Comparison of ENCODE assay signal across 1 cellular context in the genomic region with DNA sequence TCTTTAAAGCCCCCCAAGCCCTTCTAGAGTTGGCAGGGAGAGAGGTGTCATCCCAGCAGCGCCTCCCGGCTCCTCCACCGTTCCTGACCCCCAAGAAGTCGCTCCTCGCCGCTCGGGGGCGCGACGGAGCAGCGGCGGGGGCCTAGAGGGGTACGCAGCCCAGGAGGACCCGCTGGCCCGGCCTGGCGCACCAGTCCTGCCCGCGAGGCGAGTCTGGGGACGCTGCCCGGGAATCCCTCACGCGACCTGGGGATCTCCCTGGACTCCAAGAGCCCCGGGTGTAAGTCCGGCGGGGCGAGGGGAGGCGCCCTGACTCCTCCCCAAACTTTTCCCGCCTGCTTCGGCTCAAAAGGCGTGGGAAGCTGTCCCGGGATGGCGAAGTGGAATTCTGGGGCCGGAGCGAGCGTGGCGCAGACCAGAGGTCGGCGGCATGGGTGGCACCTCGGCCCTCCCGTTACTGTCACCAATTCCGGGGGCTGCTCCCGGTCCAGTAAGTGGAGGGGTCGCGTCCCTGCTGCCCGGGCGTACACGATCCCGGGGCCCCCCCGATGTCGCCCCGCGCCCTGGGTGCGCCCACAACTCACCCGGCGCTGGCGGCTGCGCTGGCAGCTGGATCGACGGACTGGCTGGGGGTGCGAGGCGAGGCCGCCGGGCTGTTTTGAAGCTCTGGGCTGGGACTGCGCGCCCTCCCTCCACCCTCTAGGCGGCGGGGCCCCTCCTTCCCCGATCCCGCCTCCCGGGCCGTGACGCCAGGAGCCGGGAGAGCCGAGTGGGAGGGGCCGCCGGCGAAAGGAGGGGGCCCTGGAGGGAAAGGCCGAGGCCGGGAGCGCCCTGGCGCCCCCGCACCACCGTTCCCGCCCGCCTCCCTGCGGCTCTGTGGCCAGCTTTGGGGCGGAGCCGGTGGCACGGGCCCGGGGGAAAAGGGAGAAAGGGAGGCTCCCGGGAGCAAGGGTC.
TF ChIP-seq lines count a peak whose summit lies in the region.

A gene with protein sequence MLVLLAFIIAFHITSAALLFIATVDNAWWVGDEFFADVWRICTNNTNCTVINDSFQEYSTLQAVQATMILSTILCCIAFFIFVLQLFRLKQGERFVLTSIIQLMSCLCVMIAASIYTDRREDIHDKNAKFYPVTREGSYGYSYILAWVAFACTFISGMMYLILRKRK (minus strand): TSS at position 634 of the 954 bp plus-strand sequence. CDS start 32,981 bp downstream, outside the sequence.

TF ChIP-seq in HepG2, 621 proteins besides CTCF, POLR2A, EP300 and RAD21 (continued from another document and continues in another):
- peak; percentile 80 for TF ChIP-seq ZNF317 (CRISPR knock-in tag; IDR thresholded peaks at IDR 0.05)
- no peak for TF ChIP-seq ZNF24 (IDR thresholded peaks at IDR 0.05)
- TF ChIP-seq ZNF484 (CRISPR knock-in tag; IDR thresholded peaks at IDR 0.05; ENCODE audit: borderline replicate concordance, low read depth), result 0 out of 2 replicates have a peak, but pooled peaks have one; percentile 57
- TF ChIP-seq, protein P1, sequence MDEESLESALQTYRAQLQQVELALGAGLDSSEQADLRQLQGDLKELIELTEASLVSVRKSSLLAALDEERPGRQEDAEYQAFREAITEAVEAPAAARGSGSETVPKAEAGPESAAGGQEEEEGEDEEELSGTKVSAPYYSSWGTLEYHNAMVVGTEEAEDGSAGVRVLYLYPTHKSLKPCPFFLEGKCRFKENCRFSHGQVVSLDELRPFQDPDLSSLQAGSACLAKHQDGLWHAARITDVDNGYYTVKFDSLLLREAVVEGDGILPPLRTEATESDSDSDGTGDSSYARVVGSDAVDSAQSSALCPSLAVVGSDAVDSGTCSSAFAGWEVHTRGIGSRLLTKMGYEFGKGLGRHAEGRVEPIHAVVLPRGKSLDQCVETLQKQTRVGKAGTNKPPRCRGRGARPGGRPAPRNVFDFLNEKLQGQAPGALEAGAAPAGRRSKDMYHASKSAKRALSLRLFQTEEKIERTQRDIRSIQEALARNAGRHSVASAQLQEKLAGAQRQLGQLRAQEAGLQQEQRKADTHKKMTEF (CRISPR knock-in tag; IDR thresholded peaks at IDR 0.05), result peak; percentile 98
- TF ChIP-seq, protein P2, sequence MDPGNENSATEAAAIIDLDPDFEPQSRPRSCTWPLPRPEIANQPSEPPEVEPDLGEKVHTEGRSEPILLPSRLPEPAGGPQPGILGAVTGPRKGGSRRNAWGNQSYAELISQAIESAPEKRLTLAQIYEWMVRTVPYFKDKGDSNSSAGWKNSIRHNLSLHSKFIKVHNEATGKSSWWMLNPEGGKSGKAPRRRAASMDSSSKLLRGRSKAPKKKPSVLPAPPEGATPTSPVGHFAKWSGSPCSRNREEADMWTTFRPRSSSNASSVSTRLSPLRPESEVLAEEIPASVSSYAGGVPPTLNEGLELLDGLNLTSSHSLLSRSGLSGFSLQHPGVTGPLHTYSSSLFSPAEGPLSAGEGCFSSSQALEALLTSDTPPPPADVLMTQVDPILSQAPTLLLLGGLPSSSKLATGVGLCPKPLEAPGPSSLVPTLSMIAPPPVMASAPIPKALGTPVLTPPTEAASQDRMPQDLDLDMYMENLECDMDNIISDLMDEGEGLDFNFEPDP (CRISPR knock-in tag; conservative IDR thresholded peaks at IDR 0.05), result peak; percentile 90
- peak; percentile 59 for TF ChIP-seq MIER2 (CRISPR knock-in tag; IDR thresholded peaks at IDR 0.05)
- TF ChIP-seq ZMYM3 (CRISPR knock-in tag; IDR thresholded peaks at IDR 0.05), result no peak
- TF ChIP-seq, protein P3, sequence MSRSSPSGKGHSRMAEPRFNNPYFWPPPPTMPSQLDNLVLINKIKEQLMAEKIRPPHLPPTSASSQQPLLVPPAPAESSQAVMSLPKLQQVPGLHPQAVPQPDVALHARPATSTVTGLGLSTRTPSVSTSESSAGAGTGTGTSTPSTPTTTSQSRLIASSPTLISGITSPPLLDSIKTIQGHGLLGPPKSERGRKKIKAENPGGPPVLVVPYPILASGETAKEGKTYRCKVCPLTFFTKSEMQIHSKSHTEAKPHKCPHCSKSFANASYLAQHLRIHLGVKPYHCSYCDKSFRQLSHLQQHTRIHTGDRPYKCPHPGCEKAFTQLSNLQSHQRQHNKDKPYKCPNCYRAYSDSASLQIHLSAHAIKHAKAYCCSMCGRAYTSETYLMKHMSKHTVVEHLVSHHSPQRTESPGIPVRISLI (CRISPR knock-in tag; IDR thresholded peaks at IDR 0.05; ENCODE audit: borderline replicate concordance), result peak; percentile 45; the same call in 1 of the 2 replicates
- TF ChIP-seq, protein P4, sequence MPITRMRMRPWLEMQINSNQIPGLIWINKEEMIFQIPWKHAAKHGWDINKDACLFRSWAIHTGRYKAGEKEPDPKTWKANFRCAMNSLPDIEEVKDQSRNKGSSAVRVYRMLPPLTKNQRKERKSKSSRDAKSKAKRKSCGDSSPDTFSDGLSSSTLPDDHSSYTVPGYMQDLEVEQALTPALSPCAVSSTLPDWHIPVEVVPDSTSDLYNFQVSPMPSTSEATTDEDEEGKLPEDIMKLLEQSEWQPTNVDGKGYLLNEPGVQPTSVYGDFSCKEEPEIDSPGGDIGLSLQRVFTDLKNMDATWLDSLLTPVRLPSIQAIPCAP (CRISPR knock-in tag; IDR thresholded peaks at IDR 0.05; ENCODE audit: low read depth), result no peak
- TF ChIP-seq SOX13 (IDR thresholded peaks at IDR 0.05), result no peak; the same call in 1 of the 2 replicates
- TF ChIP-seq SOX13 (CRISPR knock-in tag; conservative IDR thresholded peaks at IDR 0.05 in 1 of 2, IDR thresholded peaks at IDR 0.05 in 1 of 2), result peak in 1 of 2 experiments; percentile 60; a peak in 1 of 4 replicates
- TF ChIP-seq ZNF652 (CRISPR knock-in tag; IDR thresholded peaks at IDR 0.05; ENCODE audit: borderline replicate concordance, low read depth), result no peak
- TF ChIP-seq MAF1 (CRISPR knock-in tag; IDR thresholded peaks at IDR 0.05; ENCODE audit: borderline replicate concordance), result 0 out of 2 replicates have a peak, but pooled peaks have one; percentile 48
- TF ChIP-seq, protein P5, sequence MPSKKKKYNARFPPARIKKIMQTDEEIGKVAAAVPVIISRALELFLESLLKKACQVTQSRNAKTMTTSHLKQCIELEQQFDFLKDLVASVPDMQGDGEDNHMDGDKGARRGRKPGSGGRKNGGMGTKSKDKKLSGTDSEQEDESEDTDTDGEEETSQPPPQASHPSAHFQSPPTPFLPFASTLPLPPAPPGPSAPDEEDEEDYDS (CRISPR knock-in tag; IDR thresholded peaks at IDR 0.05), result peak; percentile 91
- TF ChIP-seq, protein P6, sequence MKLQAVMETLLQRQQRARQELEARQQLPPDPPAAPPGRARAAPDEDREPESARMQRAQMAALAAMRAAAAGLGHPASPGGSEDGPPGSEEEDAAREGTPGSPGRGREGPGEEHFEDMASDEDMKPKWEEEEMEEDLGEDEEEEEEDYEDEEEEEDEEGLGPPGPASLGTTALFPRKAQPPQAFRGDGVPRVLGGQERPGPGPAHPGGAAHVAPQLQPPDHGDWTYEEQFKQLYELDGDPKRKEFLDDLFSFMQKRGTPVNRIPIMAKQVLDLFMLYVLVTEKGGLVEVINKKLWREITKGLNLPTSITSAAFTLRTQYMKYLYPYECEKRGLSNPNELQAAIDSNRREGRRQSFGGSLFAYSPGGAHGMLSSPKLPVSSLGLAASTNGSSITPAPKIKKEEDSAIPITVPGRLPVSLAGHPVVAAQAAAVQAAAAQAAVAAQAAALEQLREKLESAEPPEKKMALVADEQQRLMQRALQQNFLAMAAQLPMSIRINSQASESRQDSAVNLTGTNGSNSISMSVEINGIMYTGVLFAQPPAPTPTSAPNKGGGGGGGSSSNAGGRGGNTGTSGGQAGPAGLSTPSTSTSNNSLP (IDR thresholded peaks at IDR 0.05; ENCODE audit: low read depth, low read length), result no peak
- TF ChIP-seq ZFX (CRISPR knock-in tag; IDR thresholded peaks at IDR 0.05; ENCODE audit: low read depth), result peak; percentile 90
- TF ChIP-seq ZNF83 (CRISPR knock-in tag; IDR thresholded peaks at IDR 0.05; ENCODE audit: borderline replicate concordance), result peak; percentile 18; the same call in 1 of the 2 replicates
- peak; percentile 48; the same call in 1 of the 2 replicates for TF ChIP-seq ZKSCAN5 (CRISPR knock-in tag; IDR thresholded peaks at IDR 0.05)
- peak; percentile 59; the same call in 1 of the 2 replicates for TF ChIP-seq MIER3 (CRISPR knock-in tag; IDR thresholded peaks at IDR 0.05; ENCODE audit: borderline replicate concordance)
- peak; percentile 64; the same call in 1 of the 2 replicates for TF ChIP-seq ZSCAN9 (CRISPR knock-in tag; IDR thresholded peaks at IDR 0.05; ENCODE audit: borderline replicate concordance)
- no peak for TF ChIP-seq ZNF562 (CRISPR knock-in tag; IDR thresholded peaks at IDR 0.05; ENCODE audit: borderline replicate concordance)
- TF ChIP-seq, protein P7, sequence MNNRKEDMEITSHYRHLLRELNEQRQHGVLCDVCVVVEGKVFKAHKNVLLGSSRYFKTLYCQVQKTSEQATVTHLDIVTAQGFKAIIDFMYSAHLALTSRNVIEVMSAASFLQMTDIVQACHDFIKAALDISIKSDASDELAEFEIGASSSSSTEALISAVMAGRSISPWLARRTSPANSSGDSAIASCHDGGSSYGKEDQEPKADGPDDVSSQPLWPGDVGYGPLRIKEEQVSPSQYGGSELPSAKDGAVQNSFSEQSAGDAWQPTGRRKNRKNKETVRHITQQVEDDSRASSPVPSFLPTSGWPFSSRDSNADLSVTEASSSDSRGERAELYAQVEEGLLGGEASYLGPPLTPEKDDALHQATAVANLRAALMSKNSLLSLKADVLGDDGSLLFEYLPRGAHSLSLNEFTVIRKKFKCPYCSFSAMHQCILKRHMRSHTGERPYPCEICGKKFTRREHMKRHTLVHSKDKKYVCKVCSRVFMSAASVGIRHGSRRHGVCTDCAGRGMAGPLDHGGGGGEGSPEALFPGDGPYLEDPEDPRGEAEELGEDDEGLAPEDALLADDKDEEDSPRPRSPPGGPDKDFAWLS (CRISPR knock-in tag; IDR thresholded peaks at IDR 0.05; ENCODE audit: borderline replicate concordance), result peak; percentile 85; the same call in 1 of the 2 replicates
- peak; percentile 68 for TF ChIP-seq ZNF430 (CRISPR knock-in tag; IDR thresholded peaks at IDR 0.05)
- no peak for TF ChIP-seq ZNF30 (CRISPR knock-in tag; IDR thresholded peaks at IDR 0.05)
- TF ChIP-seq MTA1 (CRISPR knock-in tag; IDR thresholded peaks at IDR 0.05; ENCODE audit: borderline replicate concordance), result peak; percentile 79
- TF ChIP-seq ELF3 (CRISPR knock-in tag; IDR thresholded peaks at IDR 0.05), result peak; percentile 51
- TF ChIP-seq ZNF75D (CRISPR knock-in tag; IDR thresholded peaks at IDR 0.05; ENCODE audit: borderline replicate concordance), result no peak
- TF ChIP-seq, protein P8, sequence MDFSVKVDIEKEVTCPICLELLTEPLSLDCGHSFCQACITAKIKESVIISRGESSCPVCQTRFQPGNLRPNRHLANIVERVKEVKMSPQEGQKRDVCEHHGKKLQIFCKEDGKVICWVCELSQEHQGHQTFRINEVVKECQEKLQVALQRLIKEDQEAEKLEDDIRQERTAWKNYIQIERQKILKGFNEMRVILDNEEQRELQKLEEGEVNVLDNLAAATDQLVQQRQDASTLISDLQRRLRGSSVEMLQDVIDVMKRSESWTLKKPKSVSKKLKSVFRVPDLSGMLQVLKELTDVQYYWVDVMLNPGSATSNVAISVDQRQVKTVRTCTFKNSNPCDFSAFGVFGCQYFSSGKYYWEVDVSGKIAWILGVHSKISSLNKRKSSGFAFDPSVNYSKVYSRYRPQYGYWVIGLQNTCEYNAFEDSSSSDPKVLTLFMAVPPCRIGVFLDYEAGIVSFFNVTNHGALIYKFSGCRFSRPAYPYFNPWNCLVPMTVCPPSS (IDR thresholded peaks at IDR 0.05), result no peak
- no peak for TF ChIP-seq ZNF337 (CRISPR knock-in tag; IDR thresholded peaks at IDR 0.05; ENCODE audit: borderline replicate concordance, low read depth)
- TF ChIP-seq, protein P9, sequence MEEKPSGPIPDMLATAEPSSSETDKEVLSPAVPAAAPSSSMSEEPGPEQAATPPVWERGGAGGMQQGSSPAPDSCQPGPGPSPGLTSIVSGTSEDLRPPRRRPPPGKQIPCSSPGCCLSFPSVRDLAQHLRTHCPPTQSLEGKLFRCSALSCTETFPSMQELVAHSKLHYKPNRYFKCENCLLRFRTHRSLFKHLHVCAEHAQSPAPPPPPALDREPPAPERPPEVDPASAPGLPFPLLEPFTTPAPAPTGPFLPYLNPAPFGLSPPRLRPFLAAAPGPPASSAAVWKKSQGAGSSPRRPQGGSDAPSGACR (CRISPR knock-in tag; IDR thresholded peaks at IDR 0.05), result no peak; the same call in 1 of the 2 replicates
- peak; percentile 99 for TF ChIP-seq ZNF558 (CRISPR knock-in tag; IDR thresholded peaks at IDR 0.05; ENCODE audit: borderline replicate concordance)
- TF ChIP-seq NFKBIZ (CRISPR knock-in tag; IDR thresholded peaks at IDR 0.05), result no peak
- TF ChIP-seq, protein P10, sequence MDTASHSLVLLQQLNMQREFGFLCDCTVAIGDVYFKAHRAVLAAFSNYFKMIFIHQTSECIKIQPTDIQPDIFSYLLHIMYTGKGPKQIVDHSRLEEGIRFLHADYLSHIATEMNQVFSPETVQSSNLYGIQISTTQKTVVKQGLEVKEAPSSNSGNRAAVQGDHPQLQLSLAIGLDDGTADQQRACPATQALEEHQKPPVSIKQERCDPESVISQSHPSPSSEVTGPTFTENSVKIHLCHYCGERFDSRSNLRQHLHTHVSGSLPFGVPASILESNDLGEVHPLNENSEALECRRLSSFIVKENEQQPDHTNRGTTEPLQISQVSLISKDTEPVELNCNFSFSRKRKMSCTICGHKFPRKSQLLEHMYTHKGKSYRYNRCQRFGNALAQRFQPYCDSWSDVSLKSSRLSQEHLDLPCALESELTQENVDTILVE (CRISPR knock-in tag; IDR thresholded peaks at IDR 0.05), result peak; percentile 52; the same call in 1 of the 2 replicates
- peak; percentile 72 for TF ChIP-seq HOXD1 (CRISPR knock-in tag; IDR thresholded peaks at IDR 0.05)
- TF ChIP-seq, protein P11, sequence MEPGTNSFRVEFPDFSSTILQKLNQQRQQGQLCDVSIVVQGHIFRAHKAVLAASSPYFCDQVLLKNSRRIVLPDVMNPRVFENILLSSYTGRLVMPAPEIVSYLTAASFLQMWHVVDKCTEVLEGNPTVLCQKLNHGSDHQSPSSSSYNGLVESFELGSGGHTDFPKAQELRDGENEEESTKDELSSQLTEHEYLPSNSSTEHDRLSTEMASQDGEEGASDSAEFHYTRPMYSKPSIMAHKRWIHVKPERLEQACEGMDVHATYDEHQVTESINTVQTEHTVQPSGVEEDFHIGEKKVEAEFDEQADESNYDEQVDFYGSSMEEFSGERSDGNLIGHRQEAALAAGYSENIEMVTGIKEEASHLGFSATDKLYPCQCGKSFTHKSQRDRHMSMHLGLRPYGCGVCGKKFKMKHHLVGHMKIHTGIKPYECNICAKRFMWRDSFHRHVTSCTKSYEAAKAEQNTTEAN (CRISPR knock-in tag; conservative IDR thresholded peaks at IDR 0.05), result peak; percentile 64
- peak; percentile 81 for TF ChIP-seq STAG1 (CRISPR knock-in tag; IDR thresholded peaks at IDR 0.05)
- no peak for TF ChIP-seq AHR (CRISPR knock-in tag; IDR thresholded peaks at IDR 0.05)
- 0 out of 2 replicates have a peak, but pooled peaks have one; percentile 86 for TF ChIP-seq ZNF572 (CRISPR knock-in tag; IDR thresholded peaks at IDR 0.05)
